8 cellular contexts compared by ENCODE assay signal in genomic region chrX:35890699-35891098, GRCh38. TPM values are rescaled to one million over a fixed set of nuclear protein-coding genes. Genes with fewer than 3 reads are reported as not detected.
A peak's percentile ranks its signal among the peaks of the same experiment; 100 is the strongest.
DNase-seq lines count a peak whose midpoint lies in the region; ATAC-seq, FAIRE-seq and TF ChIP-seq lines count a peak whose summit lies in the region.

No MANE protein-coding gene starts in this region.

- H3K4me1 ChIP-seq in heart right ventricle: no peaks in the 10 kb centered on the region
- H3K4me1 ChIP-seq in endothelial cell of umbilical vein (ENCODE audit: control insufficient read depth, extremely low read depth, insufficient read depth, low read length): no peaks in the 10 kb centered on the region

- H3K27me3 ChIP-seq in heart right ventricle: peaks cover 0 to 8% (median 0%) of the 10 kb centered on the region in 7 donors
- H3K27me3 ChIP-seq in endothelial cell of umbilical vein (ENCODE audit: control insufficient read depth in 2 of 2, insufficient read depth in 2 of 2, low read length in 2 of 2): no peaks in the 10 kb centered on the region

- H3K9me3 ChIP-seq in heart right ventricle (no peaks in the 10 kb centered on the region), endothelial cell of umbilical vein (replicated peaks; ENCODE audit: control insufficient read depth, insufficient read depth, low read length) (no peaks in the 10 kb centered on the region)

- no peak overlapping the region for H3K27ac ChIP-seq in heart right ventricle
- no peak overlapping the region for H3K27ac ChIP-seq in endothelial cell of umbilical vein (ENCODE audit: insufficient read depth, low read depth, low read length)

- no peaks in the 10 kb centered on the region for H3K9me1 ChIP-seq in endothelial cell of umbilical vein (replicated peaks; ENCODE audit: control insufficient read depth, extremely low read depth, insufficient read depth, low read length)

- H3K36me3 ChIP-seq in heart right ventricle (no peaks in the 10 kb centered on the region), endothelial cell of umbilical vein (ENCODE audit: control insufficient read depth in 2 of 2, extremely low read depth in 1 of 2, insufficient read depth in 2 of 2, low read length in 2 of 2) (no peaks in the 10 kb centered on the region)

- no peak for TF ChIP-seq POLR2A in endothelial cell of umbilical vein (IDR thresholded peaks at IDR 0.05; ENCODE audit: low read depth, low read length)

- peak in 1 of 8 donors; percentile 42 for ATAC-seq in heart right ventricle
- no peak for ATAC-seq in Right ventricle myocardium superior (ENCODE audit: poor library complexity)
- no peak for ATAC-seq in GM19467 (IDR thresholded peaks at IDR 0.05; ENCODE audit: unreplicated experiment)

- no peaks in the 10 kb centered on the region for H4K20me1 ChIP-seq in endothelial cell of umbilical vein (replicated peaks; ENCODE audit: control insufficient read depth, extremely low read depth, insufficient read depth, low read length)

- intact Hi-C loops in heart right ventricle (cut with DNase I): loop anchor here in 2 of 10 donors (10.0 kb wide), 1 partner anchor 974 kb away; no protein-coding TSS in a partner anchor
- intact Hi-C loops in Right ventricle myocardium superior (cut with DNase I): no loop called here
- intact Hi-C loops in endothelial cell of umbilical vein (cut with micrococcal nuclease): loop anchor here (2.0 kb wide), 1 partner anchor 976 kb away; no protein-coding TSS in a partner anchor

- POLR2A ChIA-PET in endothelial cell of umbilical vein (lab: Charles Lee): no interaction called here

- dilution Hi-C loops in endothelial cell of umbilical vein (cut with MboI; ENCODE audit: extremely low pct_ligation_motif_present, low sequenced_read_pairs): no loop called here

- no peak overlapping the region for H3K4me2 ChIP-seq in endothelial cell of umbilical vein (ENCODE audit: insufficient read depth, low read length)

- no TSS peak for BruUV-seq in endothelial cell of umbilical vein (replicated peaks; lab: Mats Ljungman, UMichigan)

- TF ChIP-seq CTCF in heart right ventricle (IDR thresholded peaks at IDR 0.05) (peak in 8 of 9 donors; percentile 8 to 65 (median 46)), LNCAP (IDR thresholded peaks at IDR 0.05) (peak; percentile 60), endothelial cell of umbilical vein (IDR thresholded peaks at IDR 0.05; ENCODE audit: extremely low read depth in 1 of 2, insufficient read depth in 1 of 2, low read depth in 1 of 2, low read length in 2 of 2) (peak in 1 of 2 donors; percentile 21)

- DNase-seq in heart right ventricle (peak in 1 of 2 donors; percentile 18), Right ventricle myocardium superior (no peak), OCI-M1 (lab: John Stamatoyannopoulos, UW) (peak; percentile 86), endothelial cell of umbilical vein (ENCODE audit: low read depth, low spot score) (no peak), non-pigmented ciliary epithelial cell (ENCODE audit: low read depth) (peak; percentile 0), T-helper 9 cell (no peak)

- peak; percentile 90 for FAIRE-seq in endothelial cell of umbilical vein (lab: Jason Lieb, UNC)

- H3K9ac ChIP-seq in endothelial cell of umbilical vein (replicated peaks; ENCODE audit: extremely low read depth, insufficient read depth, low read length): no peak overlapping the region

- WGBS in heart right ventricle, 2 donors: 62 to 65% methylated on average over 9 of the region's 9 CpGs

- H3K4me3 ChIP-seq in heart right ventricle (no peak overlapping the region), endothelial cell of umbilical vein (replicated peaks in 1 of 3; ENCODE audit: insufficient read depth in 1 of 3, low read depth in 1 of 3, low read length in 3 of 3) (no peak overlapping the region)

- no peaks in the 10 kb centered on the region for H3K79me2 ChIP-seq in endothelial cell of umbilical vein (ENCODE audit: control insufficient read depth, insufficient read depth, low read length)

- CTCF ChIA-PET in endothelial cell of umbilical vein (lab: Charles Lee): no interaction called here

- no peak overlapping the region for H2AFZ ChIP-seq in endothelial cell of umbilical vein (ENCODE audit: low read depth, low read length)

TF ChIP-seq in endothelial cell of umbilical vein, 7 proteins besides CTCF, POLR2A, EP300 and RAD21:
- no peak for TF ChIP-seq EZH2 (IDR thresholded peaks at IDR 0.05; ENCODE audit: borderline replicate concordance, low read depth, low read length, severe bottlenecking)
- no peak for TF ChIP-seq FOS (IDR thresholded peaks at IDR 0.05; ENCODE audit: borderline replicate concordance, insufficient read depth, low read length)
- no peak for TF ChIP-seq GATA2 (IDR thresholded peaks at IDR 0.05; ENCODE audit: insufficient read depth, insufficient read length, low read depth, low read length)
- no peak for TF ChIP-seq POLR2AphosphoS5 (IDR thresholded peaks at IDR 0.05; ENCODE audit: insufficient read depth, low read depth, low read length)
- no peak for TF ChIP-seq MYC (IDR thresholded peaks at IDR 0.05; ENCODE audit: low read depth, low read length)
- no peak for TF ChIP-seq MAX (IDR thresholded peaks at IDR 0.05; ENCODE audit: insufficient read depth, insufficient read length)
- TF ChIP-seq JUN (IDR thresholded peaks at IDR 0.05; ENCODE audit: borderline replicate concordance, insufficient read depth, insufficient read length, low read depth): no peak

RNA-seq across cellular contexts. Expression of gene CFAP47, which starts 28.8 kb away (rescaled TPM):
- total RNA-seq in heart right ventricle: under 1 TPM in 2 of 10 donors, not detected in 8; 0.05 to 0.07 TPM
- not detected for polyA plus RNA-seq in heart right ventricle
- not detected for total RNA-seq in Right ventricle myocardium superior
- not detected in 2 replicates for total RNA-seq in endothelial cell of umbilical vein
- polyA plus RNA-seq in endothelial cell of umbilical vein: 0.06 TPM in 1 of 2 replicates, not detected in the other
- not detected in 2 replicates for polyA plus RNA-seq in endothelial cell of umbilical vein (2011; cell fraction: cytosol; rRNA removed)
- polyA plus RNA-seq in endothelial cell of umbilical vein (2011; cell fraction: nucleus; rRNA removed): not detected in 2 replicates
- not detected in 2 replicates for polyA plus RNA-seq in endothelial cell of umbilical vein (2012)
- not detected in 2 replicates for polyA minus RNA-seq in endothelial cell of umbilical vein
- polyA minus RNA-seq in endothelial cell of umbilical vein (2011; cell fraction: cytosol; rRNA and poly(A)+ RNA removed): not detected
- not detected in 2 replicates for polyA minus RNA-seq in endothelial cell of umbilical vein (2011; cell fraction: nucleus; rRNA and poly(A)+ RNA removed)

Comparison
In these comparisons a context has a peak if more than half of its experiments do, and no peak if none do; other contexts are left out.
1. DNase-seq: peak in OCI-M1 (single experiment) and non-pigmented ciliary epithelial cell (single experiment); none in Right ventricle myocardium superior (single experiment), endothelial cell of umbilical vein (single experiment) and T-helper 9 cell (single experiment).